8 cellular contexts compared by ENCODE assay signal in genomic region chr15:40787344-40787841, GRCh38. TPM values are rescaled to one million over a fixed set of nuclear protein-coding genes. Genes with fewer than 3 reads are reported as not detected.
DNase-seq lines count a peak whose midpoint lies in the region; ATAC-seq, FAIRE-seq and TF ChIP-seq lines count a peak whose summit lies in the region.

No MANE protein-coding gene starts in this region.

- in situ Hi-C loops in KBM-7 (cut with MboI; ENCODE audit: low pct_unique_long_range_greater_than_20kb, low sequenced_read_pairs), result no loop called here

- ATAC-seq in A549 (no peak), body of pancreas (peak; percentile 91), upper lobe of left lung (ENCODE audit: low FRiP score in 2 of 2) (peak; percentile 61 to 63), HG03135 (IDR thresholded peaks at IDR 0.05; ENCODE audit: unreplicated experiment) (no peak), HG03175 (IDR thresholded peaks at IDR 0.05; ENCODE audit: unreplicated experiment) (no peak)

- FAIRE-seq in A549 (lab: Jason Lieb, UNC), result no peak

- no peak overlapping the region for H3K4me3 ChIP-seq in A549
- H3K4me3 ChIP-seq in body of pancreas, result no peak overlapping the region
- H3K4me3 ChIP-seq in muscle layer of duodenum (ENCODE audit: low read depth in 1 of 2, low read length in 2 of 2), result no peak overlapping the region
- H3K4me3 ChIP-seq in upper lobe of left lung, result no peak overlapping the region

- peak in 1 of 2 experiments; percentile 42; a peak in 1 of 5 replicates for TF ChIP-seq EP300 in A549 (IDR thresholded peaks at IDR 0.05)
- peak in 1 of 4 donors; percentile 51 for TF ChIP-seq EP300 in upper lobe of left lung (IDR thresholded peaks at IDR 0.05)

- H3K27me3 ChIP-seq in body of pancreas (no peaks in the 10 kb centered on the region), muscle layer of duodenum (ENCODE audit: low read depth, low read length) (no peaks in the 10 kb centered on the region), upper lobe of left lung (no peaks in the 10 kb centered on the region)

- peak overlapping the region; percentile 49 for H3K4me2 ChIP-seq in A549

- H3K9me3 ChIP-seq in A549 (no peaks in the 10 kb centered on the region), body of pancreas (no peaks in the 10 kb centered on the region), muscle layer of duodenum (ENCODE audit: control insufficient read depth in 1 of 2, low read length in 2 of 2) (no peaks in the 10 kb centered on the region), upper lobe of left lung (no peaks in the 10 kb centered on the region)

- H3K36me3 ChIP-seq in body of pancreas (replicated peaks in 1 of 2; ENCODE audit: insufficient read depth in 1 of 2, low read depth in 2 of 2) (no peaks in the 10 kb centered on the region), muscle layer of duodenum (ENCODE audit: control insufficient read depth in 1 of 2, insufficient read depth in 2 of 2, low read length in 2 of 2) (peaks cover 0 to 4% of the 10 kb centered on the region in 2 donors), upper lobe of left lung (peaks cover 0 to 11% (median 6%) of the 10 kb centered on the region in 4 donors)

- no peak for TF ChIP-seq RAD21 in A549 (conservative IDR thresholded peaks at IDR 0.05 in 1 of 2, IDR thresholded peaks at IDR 0.05 in 1 of 2)

- TF ChIP-seq POLR2A in A549 (IDR thresholded peaks at IDR 0.05; ENCODE audit: low read length) (no peak), body of pancreas (IDR thresholded peaks at IDR 0.05) (peak in 2 of 3 donors; percentile 29 to 39), upper lobe of left lung (IDR thresholded peaks at IDR 0.05) (peak in 1 of 4 donors; percentile 14)

- 28% methylated on average over 3 of the region's 4 CpGs for WGBS in A549 (ENCODE audit: missing lambda C conversion rate)
- 0 to 4% methylated on average over 3 to 4 of the region's 4 CpGs for WGBS in body of pancreas, 2 donors
- WGBS in upper lobe of left lung, 2 donors, result 14 to 29% methylated on average over 4 of the region's 4 CpGs

- DNase-seq in A549 (ENCODE audit: low read depth in 1 of 2, low spot score in 1 of 2) (no peak), KBM-7 (peak; percentile 88), SW480 (ENCODE audit: low spot score) (peak; percentile 86), body of pancreas (peak; percentile 87 to 94 (median 90)), upper lobe of left lung (peak in 1 of 2 donors; percentile 76)

- TF ChIP-seq CTCF in A549 (IDR thresholded peaks at IDR 0.05), result no peak
- TF ChIP-seq CTCF in body of pancreas (IDR thresholded peaks at IDR 0.05), result no peak
- no peak for TF ChIP-seq CTCF in upper lobe of left lung (IDR thresholded peaks at IDR 0.05)

- POLR2A ChIA-PET in A549 (lab: Yijun Ruan, JAX), result interaction anchor here (1.2 kb wide), 1 partner anchor 41 kb away, joined by 3 read pairs; no protein-coding TSS in a partner anchor

- intact Hi-C loops in body of pancreas (cut with DNase I), result no loop called here

- H3K27ac ChIP-seq in A549, result peak overlapping the region; percentile 46 to 77; a peak in 4 of 6 replicates
- H3K27ac ChIP-seq in body of pancreas, result peak overlapping the region; percentile 82 to 90 (median 84)
- H3K27ac ChIP-seq in muscle layer of duodenum (ENCODE audit: low read length), result peak overlapping the region; percentile 43
- peak overlapping the region; percentile 64 to 82 (median 78) for H3K27ac ChIP-seq in upper lobe of left lung

- peaks cover 36% of the 10 kb centered on the region for H3K4me1 ChIP-seq in A549
- peaks cover 58% of the 10 kb centered on the region for H3K4me1 ChIP-seq in body of pancreas
- H3K4me1 ChIP-seq in muscle layer of duodenum (ENCODE audit: control insufficient read depth in 1 of 2, insufficient read depth in 2 of 2, low read length in 2 of 2), result peaks cover 6 to 10% of the 10 kb centered on the region in 2 donors
- peaks cover 27 to 39% (median 35%) of the 10 kb centered on the region in 4 donors for H3K4me1 ChIP-seq in upper lobe of left lung

- CTCF ChIA-PET in A549 (lab: Yijun Ruan, JAX), result interaction anchor here (1.2 to 4.1 kb wide), 4 partner anchors 9 to 70 kb away, joined by 3 to 17 read pairs (median 6); no protein-coding TSS in a partner anchor

TF ChIP-seq in A549, 52 proteins besides CTCF, POLR2A, EP300 and RAD21:
- 0 out of 5 replicates have a peak, but pooled peaks of 1 of the 2 experiments have one; percentile 24 for TF ChIP-seq JUN (IDR thresholded peaks at IDR 0.05)
- TF ChIP-seq CEBPB (IDR thresholded peaks at IDR 0.05), result 0 out of 4 replicates have a peak, but pooled peaks of 1 of the 2 experiments have one; percentile 24
- TF ChIP-seq EHF (CRISPR knock-in tag; IDR thresholded peaks at IDR 0.05), result no peak

RNA-seq across cellular contexts. Expression of gene C15orf62, which starts 17.6 kb away (rescaled TPM):
- 0.10 and 0.11 TPM in 2 replicates for polyA plus RNA-seq in A549 (2011; rRNA removed)
- polyA plus RNA-seq in A549 (2012; cell fraction: cytosol; rRNA removed), result 0.03 and 0.06 TPM in 2 replicates
- 0.10 TPM in 2 replicates for polyA plus RNA-seq in A549 (2012; cell fraction: nucleus; rRNA removed)
- polyA plus RNA-seq in A549 (2017; fragmentation: RNase III; extraction: RNeasy Plus Mini Kit Qiagen cat#74134 plus additional on column Dnase treatment), result 0.05 to 0.13 TPM (median 0.09 TPM) in 3 replicates
- polyA minus RNA-seq in A549 (2011; rRNA and poly(A)+ RNA removed), result 0.12 TPM in 1 of 2 replicates, not detected in the other
- total RNA-seq in body of pancreas, result under 1 TPM in 1 of 2 donors, not detected in 1; 0.26 TPM
- 1 to 10 TPM in 5 of 6 donors, under 1 TPM in 1; 0.81 to 4.2 (median 1.4) TPM for total RNA-seq in upper lobe of left lung

RNA-seq across cellular contexts. Expression of gene ZFYVE19, which starts 19.5 kb away (rescaled TPM):
- polyA plus RNA-seq in A549 (2011; rRNA removed) (15.6 and 20.5 TPM in 2 replicates), A549 (2017; fragmentation: RNase III; extraction: RNeasy Plus Mini Kit Qiagen cat#74134 plus additional on column Dnase treatment) (21.1 to 25.6 TPM (median 23.7 TPM) in 3 replicates)
- polyA plus RNA-seq in A549 (2012; cell fraction: cytosol; rRNA removed), result 32.0 and 32.4 TPM in 2 replicates
- polyA plus RNA-seq in A549 (2012; cell fraction: nucleus; rRNA removed), result 64.7 and 71.5 TPM in 2 replicates
- 19.7 and 22.8 TPM in 2 replicates for polyA minus RNA-seq in A549 (2011; rRNA and poly(A)+ RNA removed)
- total RNA-seq in body of pancreas (10 to 100 TPM; 27.0 to 29.3 TPM), upper lobe of left lung (100 to 1,000 TPM in 1 of 6 donors, 10 to 100 TPM in 5; 19.4 to 104 (median 32.5) TPM)

RNA-seq across cellular contexts. Expression of gene DNAJC17, which starts 19.9 kb away (rescaled TPM):
- polyA plus RNA-seq in A549 (2011; rRNA removed) (17.7 and 24.4 TPM in 2 replicates), A549 (2017; fragmentation: RNase III; extraction: RNeasy Plus Mini Kit Qiagen cat#74134 plus additional on column Dnase treatment) (19.2 to 22.3 TPM (median 19.5 TPM) in 3 replicates)
- 31.9 and 34.9 TPM in 2 replicates for polyA plus RNA-seq in A549 (2012; cell fraction: cytosol; rRNA removed)
- polyA plus RNA-seq in A549 (2012; cell fraction: nucleus; rRNA removed), result 21.7 and 26.9 TPM in 2 replicates
- 13.4 and 18.5 TPM in 2 replicates for polyA minus RNA-seq in A549 (2011; rRNA and poly(A)+ RNA removed)
- total RNA-seq in body of pancreas (10 to 100 TPM; 18.7 to 36.6 TPM), upper lobe of left lung (10 to 100 TPM; 15.4 to 51.3 (median 30.0) TPM)

RNA-seq across cellular contexts. Expression of gene GCHFR, which starts 23.5 kb away (rescaled TPM):
- polyA plus RNA-seq in A549 (2011; rRNA removed), result 6.9 and 7.7 TPM in 2 replicates
- 14.0 and 18.1 TPM in 2 replicates for polyA plus RNA-seq in A549 (2012; cell fraction: cytosol; rRNA removed)
- 8.1 and 8.3 TPM in 2 replicates for polyA plus RNA-seq in A549 (2012; cell fraction: nucleus; rRNA removed)
- 6.9 to 9.7 TPM (median 7.7 TPM) in 3 replicates for polyA plus RNA-seq in A549 (2017; fragmentation: RNase III; extraction: RNeasy Plus Mini Kit Qiagen cat#74134 plus additional on column Dnase treatment)
- 1.4 and 3.4 TPM in 2 replicates for polyA minus RNA-seq in A549 (2011; rRNA and poly(A)+ RNA removed)
- total RNA-seq in body of pancreas, result 10 to 100 TPM; 26.4 to 43.6 TPM
- 100 to 1,000 TPM in 4 of 6 donors, 10 to 100 TPM in 2; 84.9 to 206 (median 105) TPM for total RNA-seq in upper lobe of left lung

RNA-seq across cellular contexts. Expression of gene RMDN3, which starts 32.3 kb away (rescaled TPM):
- polyA plus RNA-seq in A549 (2011; rRNA removed) (13.4 and 15.4 TPM in 2 replicates), A549 (2017; fragmentation: RNase III; extraction: RNeasy Plus Mini Kit Qiagen cat#74134 plus additional on column Dnase treatment) (16.9 to 17.9 TPM (median 17.2 TPM) in 3 replicates)
- polyA plus RNA-seq in A549 (2012; cell fraction: cytosol; rRNA removed), result 15.0 and 15.9 TPM in 2 replicates
- polyA plus RNA-seq in A549 (2012; cell fraction: nucleus; rRNA removed), result 16.4 and 17.7 TPM in 2 replicates
- polyA minus RNA-seq in A549 (2011; rRNA and poly(A)+ RNA removed), result 6.8 and 7.0 TPM in 2 replicates
- total RNA-seq in body of pancreas (10 to 100 TPM; 17.6 to 23.7 TPM), upper lobe of left lung (100 to 1,000 TPM in 4 of 6 donors, 10 to 100 TPM in 2; 57.3 to 123 (median 105) TPM)

Comparison
In these comparisons a context has a peak if more than half of its experiments do, and no peak if none do; other contexts are left out.
1. ATAC-seq: peak in body of pancreas (single experiment) and upper lobe of left lung (2 of 2); none in A549 (0 of 2), HG03135 (single experiment) and HG03175 (single experiment).
2. DNase-seq: peak in KBM-7 (single experiment), SW480 (single experiment) and body of pancreas (4 of 4); none in A549 (0 of 2).
3. Peak in every context shown above with its lines, with median percentiles within 50 percentile points of each other: H3K27ac ChIP-seq.